9 cellular contexts compared by ENCODE assay signal in genomic region chr1:16249838-16250241, GRCh38. TPM values are rescaled to one million over a fixed set of nuclear protein-coding genes. Genes with fewer than 3 reads are reported as not detected.
DNase-seq lines count a peak whose midpoint lies in the region; ATAC-seq and TF ChIP-seq lines count a peak whose summit lies in the region.
"Had no signal": no experiment of that assay in that cellular context is flagged by ENCODE, and none has a peak within 500 bp of the region (broad histone marks: within the 10 kb centered on the region; RNA-seq: fewer than 3 reads in every experiment).

No MANE protein-coding gene starts in this region.

- no peaks in the 10 kb centered on the region for H3K9me3 ChIP-seq in neutrophil

- peak overlapping the region; percentile 17 for H3K27ac ChIP-seq in neutrophil

- H3K36me3 ChIP-seq in neutrophil: peaks cover 61% of the 10 kb centered on the region

- H3K4me3 ChIP-seq in neutrophil (ENCODE audit: low read depth in 1 of 2, low read length in 1 of 2): no peak overlapping the region

- no peak for ATAC-seq in GM19023 (IDR thresholded peaks at IDR 0.05; ENCODE audit: unreplicated experiment)
- ATAC-seq in GM19351 (IDR thresholded peaks at IDR 0.05; ENCODE audit: unreplicated experiment): no peak

- intact Hi-C loops in posterior cingulate gyrus (cut with DNase I): loop anchor here (10.0 kb wide), 1 partner anchor 115 kb away; the partner anchor contains the start of gene SZRD1

- peak; percentile 86 for DNase-seq in AG20443 (ENCODE audit: low spot score)
- DNase-seq in M059J (ENCODE audit: low read depth): peak; percentile 42
- DNase-seq in dermis microvascular lymphatic vessel endothelial cell (ENCODE audit: low read depth in 2 of 2): peak; percentile 62 to 93
- DNase-seq in SIG-M5 (lab: John Stamatoyannopoulos, UW): no peak
- DNase-seq in posterior cingulate gyrus: no peak
- DNase-seq: cerebellar nuclear complex had no signal

- TF ChIP-seq CTCF in neutrophil (IDR thresholded peaks at IDR 0.05): no peak

- no peaks in the 10 kb centered on the region for H3K27me3 ChIP-seq in neutrophil

- H3K4me1 ChIP-seq in neutrophil (ENCODE audit: control insufficient read depth in 1 of 2, insufficient read depth in 1 of 2, low read depth in 1 of 2, low read length in 1 of 2): peaks cover 6 to 8% of the 10 kb centered on the region in 2 experiments

RNA-seq across cellular contexts. Expression of gene CPLANE2, which starts 12.9 kb away (rescaled TPM):
- total RNA-seq in M059J (2014; rRNA removed; shearing (Covaris generic)): 1.6 and 6.5 TPM in 2 replicates
- 6.7 and 7.7 TPM in 2 replicates for total RNA-seq in dermis microvascular lymphatic vessel endothelial cell

RNA-seq across cellular contexts. Expression of gene ARHGEF19, which starts 37.4 kb away (rescaled TPM):
- total RNA-seq in M059J (2014; rRNA removed; shearing (Covaris generic)): 2.8 and 3.2 TPM in 2 replicates
- total RNA-seq in dermis microvascular lymphatic vessel endothelial cell: 4.0 and 4.4 TPM in 2 replicates

Comparison
In these comparisons a context has a peak if more than half of its experiments do, and no peak if none do; other contexts are left out.
1. DNase-seq: peak in AG20443 (single experiment), M059J (single experiment) and dermis microvascular lymphatic vessel endothelial cell (2 of 2); none in SIG-M5 (single experiment) and posterior cingulate gyrus (0 of 10).